15 cellular contexts compared by ENCODE assay signal in the genomic region with DNA sequence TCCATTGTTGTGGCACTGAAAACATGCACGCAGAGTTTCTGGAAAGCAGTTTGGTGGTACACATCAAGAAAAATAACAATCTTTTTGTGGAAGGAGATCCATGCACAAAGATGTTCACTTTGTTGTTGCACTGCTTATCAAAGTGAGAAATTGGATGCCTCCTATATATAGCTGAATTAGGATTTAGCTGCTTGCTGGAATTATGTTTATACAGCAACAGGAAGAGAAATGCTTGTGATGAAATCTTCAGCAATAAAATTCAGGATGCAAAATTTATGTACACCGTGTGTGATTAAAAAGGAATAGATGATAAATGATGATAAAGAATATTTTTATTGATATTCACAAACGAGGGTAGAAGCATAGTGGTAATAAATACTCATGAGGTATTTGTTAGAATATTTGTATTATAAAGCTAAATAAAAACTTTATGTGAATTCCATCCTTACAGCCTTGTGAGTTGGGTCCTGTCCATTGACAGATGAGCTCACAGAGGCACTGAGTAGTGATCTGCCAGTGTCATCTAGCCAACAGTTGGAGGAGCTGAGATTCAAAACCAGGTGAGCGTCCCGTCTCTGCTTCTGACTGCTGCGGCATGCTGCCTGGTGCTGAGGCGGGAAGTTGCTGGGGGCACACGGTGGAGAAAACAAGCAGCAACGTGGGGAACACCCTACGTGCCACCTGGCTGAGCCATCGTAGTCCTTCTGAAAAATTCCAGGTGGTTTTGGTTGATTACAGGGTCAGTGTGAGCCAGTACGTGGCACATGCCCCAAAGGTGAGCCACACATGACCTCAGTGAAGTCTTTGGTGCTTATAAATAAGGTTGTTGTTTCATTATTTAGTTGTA.
A peak's percentile ranks its signal among the peaks of the same experiment; 100 is the strongest.
DNase-seq lines count a peak whose midpoint lies in the region; ATAC-seq, FAIRE-seq and TF ChIP-seq lines count a peak whose summit lies in the region.
"Had no signal": no experiment of that assay in that cellular context is flagged by ENCODE, and none has a peak within 500 bp of the region (broad histone marks: within the 10 kb centered on the region; RNA-seq: fewer than 3 reads in every experiment).

No MANE protein-coding gene starts in this region.

- H3K79me2 ChIP-seq in keratinocyte (ENCODE audit: control insufficient read depth, insufficient read depth, low read length), result peaks cover 64% of the 10 kb centered on the region

- no peak overlapping the region for H2AFZ ChIP-seq in keratinocyte (ENCODE audit: control insufficient read depth, low read length)

- no peak for FAIRE-seq in keratinocyte (lab: Jason Lieb, UNC)

- ATAC-seq in HG03432 (IDR thresholded peaks at IDR 0.05; ENCODE audit: unreplicated experiment) (no peak), HG03460 (IDR thresholded peaks at IDR 0.05; ENCODE audit: unreplicated experiment) (no peak), GM21390 (IDR thresholded peaks at IDR 0.05; ENCODE audit: unreplicated experiment) (no peak)
- ATAC-seq: activated CD8-positive, alpha-beta T cell treated with anti-CD3 and anti-CD28 coated beads, Interleukin-2, amount 10 ng/mL, durations not matched to agents 7 days and 5 days had no signal

- no peaks in the 10 kb centered on the region for H4K20me1 ChIP-seq in keratinocyte (ENCODE audit: control insufficient read depth, extremely low read depth, insufficient read depth, low read length)

- no peaks in the 10 kb centered on the region for H3K27me3 ChIP-seq in AG04450 (ENCODE audit: control insufficient read depth, insufficient read depth, low read length)
- H3K27me3 ChIP-seq in keratinocyte (ENCODE audit: control insufficient read depth, extremely low read depth, insufficient read depth, low read length), result no peaks in the 10 kb centered on the region
- H3K27me3 ChIP-seq: ovary had no signal

- H3K9me1 ChIP-seq in keratinocyte (ENCODE audit: control insufficient read depth, extremely low read depth, insufficient read depth, low read length), result no peaks in the 10 kb centered on the region

- POLR2A ChIA-PET in AG04450 (lab: Yijun Ruan, JAX), result interaction anchor here (0.8 to 1.5 kb wide), 3 partner anchors 12 to 112 kb away, joined by 3 to 11 read pairs (median 4); no protein-coding TSS in a partner anchor

- dilution Hi-C loops in keratinocyte (cut with MboI; ENCODE audit: extremely low pct_ligation_motif_present, low sequenced_read_pairs), result no loop called here

- TF ChIP-seq CTCF in AG04450 (IDR thresholded peaks at IDR 0.05; ENCODE audit: low read depth, low read length) (no peak), VCaP (conservative IDR thresholded peaks at IDR 0.05) (no peak), keratinocyte (optimal IDR thresholded peaks at IDR 0.05 in 1 of 3, IDR thresholded peaks at IDR 0.05 in 1 of 3, conservative IDR thresholded peaks at IDR 0.05 in 1 of 3; ENCODE audit: extremely low read depth in 1 of 3, insufficient read depth in 2 of 3, low read length in 3 of 3) (no peak)

- peaks cover 52% of the 10 kb centered on the region for H3K4me1 ChIP-seq in keratinocyte (ENCODE audit: control insufficient read depth, extremely low read depth, insufficient read depth, low read length)

- H3K4me3 ChIP-seq in AG04450 (ENCODE audit: low read depth, low read length) (no peak overlapping the region), keratinocyte (ENCODE audit: control insufficient read depth in 2 of 3, extremely low read depth in 1 of 3, insufficient read depth in 2 of 3, low read depth in 1 of 3, low read length in 3 of 3) (peak overlapping the region in 1 of 3 experiments; percentile 1)
- H3K4me3 ChIP-seq: ovary, skin epidermis had no signal

- CTCF ChIA-PET in AG04450 (lab: Charles Lee), result interaction anchor here (0.6 to 1.7 kb wide), 2 partner anchors 11 to 966 kb away, joined by 3 to 4 read pairs; no protein-coding TSS in a partner anchor

- H3K27ac ChIP-seq in AG04450 (ENCODE audit: low read depth, low read length), result peak overlapping the region; percentile 94
- peak overlapping the region; percentile 82 for H3K27ac ChIP-seq in VCaP
- H3K27ac ChIP-seq in keratinocyte (ENCODE audit: control insufficient read depth, insufficient read depth, low read length), result peak overlapping the region; percentile 86
- H3K27ac ChIP-seq: ovary had no signal

- no peak for DNase-seq in AG04450 (ENCODE audit: low read depth, low spot score)
- peak; percentile 14 for DNase-seq in HT-29 (ENCODE audit: low spot score)
- no peak for DNase-seq in keratinocyte (ENCODE audit: low read depth, low spot score)
- no peak for DNase-seq in nucleus accumbens (lab: John Stamatoyannopoulos, UW)
- DNase-seq: activated CD8-positive, alpha-beta T cell treated with anti-CD3 and anti-CD28 coated beads, Interleukin-2, amount 10 ng/mL, durations not matched to agents 7 days and 5 days; left cardiac atrium; NCI-H187; NCI-H446 treated with DMSO at 0.1 percent for 48 hours; ovary; stimulated activated naive CD4-positive, alpha-beta T cell had no signal

- H3K9me3 ChIP-seq in AG04450 (ENCODE audit: control insufficient read depth, insufficient read depth, low read length) (no peaks in the 10 kb centered on the region), keratinocyte (ENCODE audit: control insufficient read depth, low read depth, low read length) (no peaks in the 10 kb centered on the region)
- H3K9me3 ChIP-seq: ovary had no signal

- H3K9ac ChIP-seq in keratinocyte (ENCODE audit: control insufficient read depth, extremely low read depth, insufficient read depth, low read length), result peak overlapping the region; percentile 63

- peaks cover 6 to 42% of the 10 kb centered on the region in 2 experiments for H3K36me3 ChIP-seq in keratinocyte (ENCODE audit: control insufficient read depth in 2 of 2, extremely low read depth in 1 of 2, insufficient read depth in 2 of 2, low read length in 2 of 2)
- H3K36me3 ChIP-seq: ovary had no signal

- H3K4me2 ChIP-seq in keratinocyte (ENCODE audit: control insufficient read depth, extremely low read depth, insufficient read depth, low read depth, low read length), result peak overlapping the region; percentile 31
